22 cellular contexts compared by ENCODE assay signal in the genomic region with DNA sequence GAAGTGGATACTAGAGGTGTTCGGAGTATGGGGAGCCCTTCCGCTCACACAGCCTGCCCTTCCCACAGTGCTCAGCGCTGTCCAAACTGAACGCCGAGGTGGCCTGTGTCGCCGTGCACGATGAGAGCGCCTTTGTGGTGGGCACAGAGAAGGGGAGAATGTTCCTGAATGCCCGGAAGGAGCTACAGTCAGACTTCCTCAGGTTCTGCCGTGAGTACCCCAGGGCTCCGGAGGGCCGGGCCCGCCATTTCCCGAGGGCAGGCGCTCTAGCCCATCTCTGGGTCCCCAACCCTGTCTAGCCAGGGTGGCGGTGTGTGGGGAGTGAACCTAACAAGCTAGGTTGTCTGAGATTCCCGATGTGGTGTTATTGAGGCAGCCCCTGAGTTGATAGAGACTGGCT. TPM values are rescaled to one million over a fixed set of nuclear protein-coding genes. Genes with fewer than 3 reads are reported as not detected.
DNase-seq lines count a peak whose midpoint lies in the region; ATAC-seq and TF ChIP-seq lines count a peak whose summit lies in the region.
"Had no signal": no experiment of that assay in that cellular context is flagged by ENCODE, and none has a peak within 500 bp of the region (broad histone marks: within the 10 kb centered on the region; RNA-seq: fewer than 3 reads in every experiment).

No MANE protein-coding gene starts in this region.

- no peak for ATAC-seq in Right ventricle myocardium inferior
- ATAC-seq in gastrocnemius medialis = no peak
- no peak for ATAC-seq in activated CD4-positive, CD25-positive, alpha-beta regulatory T cell treated with anti-CD3 and anti-CD28 coated beads, Interleukin-2, amount 50 U/mL, for 24 hours
- ATAC-seq: A549, GM12878, GM23338, HCT116 had no signal

- peaks cover 0 to 22% of the 10 kb centered on the region in 2 donors for H3K4me1 ChIP-seq in right atrium auricular region
- H3K4me1 ChIP-seq in osteoblast (ENCODE audit: insufficient read depth, low read length) = no peaks in the 10 kb centered on the region
- H3K4me1 ChIP-seq in gastrocnemius medialis = peaks cover 26% of the 10 kb centered on the region in 2 donors
- H3K4me1 ChIP-seq: A549 had no signal

- no peaks in the 10 kb centered on the region for H3K27me3 ChIP-seq in right atrium auricular region
- no peaks in the 10 kb centered on the region for H3K27me3 ChIP-seq in osteoblast (ENCODE audit: insufficient read depth, low read length)
- H3K27me3 ChIP-seq in gastrocnemius medialis = no peaks in the 10 kb centered on the region
- H3K27me3 ChIP-seq: BE2C; BLaER1 treated with 17β-estradiol and CSF1 and Interleukin-3, amounts not matched to agents 10 nM and 100 nM had no signal

- H3K4me2 ChIP-seq in osteoblast (ENCODE audit: insufficient read depth, low read length) = no peak overlapping the region
- H3K4me2 ChIP-seq: A549, GM23338 had no signal

- DNase-seq in right atrium auricular region (ENCODE audit: low spot score) (no peak), Right ventricle myocardium inferior (ENCODE audit: missing footprints) (no peak), osteoblast (ENCODE audit: insufficient read length, low spot score, missing footprints) (peak; percentile 62), gastrocnemius medialis (no peak), NAMALWA (ENCODE audit: low spot score) (no peak)
- DNase-seq: 8988T; ACHN; AML-193; BE2C; CD4-positive, alpha-beta T cell; CD8-positive, alpha-beta memory T cell; DMS 273 treated with DMSO at 0.1 percent for 48 hours; DMS79; EL; GDM1; H9 had no signal

- TF ChIP-seq CTCF in right atrium auricular region (IDR thresholded peaks at IDR 0.05) (no peak), osteoblast (IDR thresholded peaks at IDR 0.05; ENCODE audit: extremely low read depth, low read depth, low read length) (no peak), gastrocnemius medialis (IDR thresholded peaks at IDR 0.05 in 4 of 5, conservative IDR thresholded peaks at IDR 0.05 in 1 of 5) (no peak)

- in situ Hi-C loops in gastrocnemius medialis (cut with MboI; ENCODE audit: low sequenced_read_pairs in 4 of 4) = loop anchor here in 1 of 4 donors (5.0 kb wide), 1 partner anchor 70 kb away; no protein-coding TSS in a partner anchor

- intact Hi-C loops in Right ventricle myocardium inferior (cut with DNase I) = no loop called here
- intact Hi-C loops in gastrocnemius medialis (cut with DNase I; ENCODE audit: low total_unique reads) = no loop called here

- no peak overlapping the region for H2AFZ ChIP-seq in osteoblast (ENCODE audit: low read length)
- H2AFZ ChIP-seq: GM23338 had no signal

- peaks cover 9% of the 10 kb centered on the region for H4K20me1 ChIP-seq in osteoblast (ENCODE audit: insufficient read depth, low read length)

- H3K27ac ChIP-seq in right atrium auricular region (peak overlapping the region; percentile 79 to 89), osteoblast (ENCODE audit: low read depth, low read length) (no peak overlapping the region), gastrocnemius medialis (peak overlapping the region; percentile 90 to 96 (median 94))
- H3K27ac ChIP-seq: A549; BLaER1 treated with 17β-estradiol and CSF1 and Interleukin-3, amounts not matched to agents 10 nM and 100 nM had no signal

- H3K36me3 ChIP-seq in right atrium auricular region (peaks cover 24% of the 10 kb centered on the region), osteoblast (ENCODE audit: insufficient read depth, low read length) (peaks cover 20% of the 10 kb centered on the region), gastrocnemius medialis (peaks cover 0 to 5% of the 10 kb centered on the region in 2 donors)

- no peak for TF ChIP-seq POLR2A in gastrocnemius medialis (IDR thresholded peaks at IDR 0.05)

- peaks cover 12% of the 10 kb centered on the region for H3K79me2 ChIP-seq in osteoblast (ENCODE audit: insufficient read depth, low read length)

- H3K4me3 ChIP-seq in right atrium auricular region (no peak overlapping the region), osteoblast (ENCODE audit: insufficient read depth, low read length) (no peak overlapping the region), gastrocnemius medialis (no peak overlapping the region)
- H3K4me3 ChIP-seq: A549; BLaER1 treated with 17β-estradiol and CSF1 and Interleukin-3, amounts not matched to agents 10 nM and 100 nM; GM12878; GM23338 had no signal

- no peaks in the 10 kb centered on the region for H3K9me3 ChIP-seq in right atrium auricular region
- no peaks in the 10 kb centered on the region for H3K9me3 ChIP-seq in osteoblast (ENCODE audit: low read depth, low read length)
- no peaks in the 10 kb centered on the region for H3K9me3 ChIP-seq in gastrocnemius medialis
- H3K9me3 ChIP-seq: A549; BE2C; BLaER1 treated with 17β-estradiol and CSF1 and Interleukin-3, amounts not matched to agents 10 nM and 100 nM had no signal

RNA-seq across cellular contexts. Expression of a gene that starts 59.1 kb away (rescaled TPM):
- 10 to 100 TPM; 15.6 to 16.5 TPM for total RNA-seq in right atrium auricular region
- 19.1 TPM for total RNA-seq in Right ventricle myocardium inferior
- total RNA-seq in osteoblast = 15.9 and 18.6 TPM in 2 replicates
- 100 to 1,000 TPM in 1 of 4 donors, 10 to 100 TPM in 3; 42.9 to 109 (median 77.0) TPM for total RNA-seq in gastrocnemius medialis
